Comparison of ENCODE assay signal across 8 cellular contexts in genomic region chr19:5624741-5625140, GRCh38. TPM values are rescaled to one million over a fixed set of nuclear protein-coding genes. Genes with fewer than 3 reads are reported as not detected.
DNase-seq lines count a peak whose midpoint lies in the region; ATAC-seq and TF ChIP-seq lines count a peak whose summit lies in the region.

No MANE protein-coding gene starts in this region.

- no peak overlapping the region for H2BK5ac ChIP-seq in trophoblast cell (ENCODE audit: low read depth, low read length, poor library complexity)

- H3K36me3 ChIP-seq in DND-41 (ENCODE audit: insufficient read depth, low read length) (peaks cover 78% of the 10 kb centered on the region), OCI-LY1 (ENCODE audit: insufficient read depth, low read length) (peaks cover 83% of the 10 kb centered on the region), endocrine pancreas (ENCODE audit: control insufficient read depth, insufficient read depth, low read length) (no peaks in the 10 kb centered on the region), trophoblast cell (ENCODE audit: control insufficient read depth in 1 of 2, insufficient read depth in 2 of 2, low read length in 2 of 2) (peaks cover 29 to 48% of the 10 kb centered on the region in 2 experiments)

- H3K27ac ChIP-seq in DND-41 (ENCODE audit: low read length) (peak overlapping the region; percentile 93; the same call in 1 of the 2 replicates), OCI-LY1 (ENCODE audit: low read depth, low read length, poor library complexity, severe bottlenecking) (peak overlapping the region; percentile 68), trophoblast cell (ENCODE audit: low read depth, low read length) (no peak overlapping the region)

- ATAC-seq in DND-41 (ENCODE audit: insufficient read depth, low read depth): no peak
- ATAC-seq in GM19328 (IDR thresholded peaks at IDR 0.05; ENCODE audit: unreplicated experiment): no peak

- peaks cover 97% of the 10 kb centered on the region for H3K79me2 ChIP-seq in DND-41 (ENCODE audit: insufficient read depth, low read length)
- H3K79me2 ChIP-seq in OCI-LY1 (ENCODE audit: insufficient read depth, low read length): peaks cover 95% of the 10 kb centered on the region
- peaks cover 45% of the 10 kb centered on the region for H3K79me2 ChIP-seq in trophoblast cell (ENCODE audit: control insufficient read depth, insufficient read depth, low read length, poor library complexity)

- H3K4me1 ChIP-seq in DND-41 (ENCODE audit: insufficient read depth, low read length): peaks cover 67% of the 10 kb centered on the region
- peaks cover 76% of the 10 kb centered on the region for H3K4me1 ChIP-seq in OCI-LY1 (ENCODE audit: insufficient read depth, low read length, severe bottlenecking)
- peaks cover 20% of the 10 kb centered on the region for H3K4me1 ChIP-seq in endocrine pancreas (ENCODE audit: control insufficient read depth, insufficient read depth, low read length)
- H3K4me1 ChIP-seq in trophoblast cell (ENCODE audit: control insufficient read depth in 1 of 2, insufficient read depth in 2 of 2, low read length in 2 of 2): peaks cover 8 to 14% of the 10 kb centered on the region in 2 experiments

- TF ChIP-seq CTCF in DND-41 (IDR thresholded peaks at IDR 0.05; ENCODE audit: borderline replicate concordance, extremely low read depth, low read length, poor library complexity, severe bottlenecking) (no peak), OCI-LY1 (IDR thresholded peaks at IDR 0.05; ENCODE audit: low read length) (no peak)

- H3F3A ChIP-seq in OCI-LY1 (ENCODE audit: insufficient read depth, low read length): no peaks in the 10 kb centered on the region

- H3K18ac ChIP-seq in trophoblast cell (ENCODE audit: low read length): no peak overlapping the region

- WGBS in trophoblast cell (ENCODE audit: extremely low coverage, insufficient coverage, insufficient read length): no CpG with 5 or more reads among the region's 7 CpGs

- H4K8ac ChIP-seq in trophoblast cell (ENCODE audit: low read depth, low read length): no peak overlapping the region

- H4K91ac ChIP-seq in trophoblast cell (ENCODE audit: low read depth, low read length): no peak overlapping the region

- H3K14ac ChIP-seq in trophoblast cell (ENCODE audit: low read length): no peak overlapping the region

- H3K9me3 ChIP-seq in DND-41 (ENCODE audit: insufficient read depth, low read length, severe bottlenecking) (no peaks in the 10 kb centered on the region), OCI-LY1 (ENCODE audit: low read length) (no peaks in the 10 kb centered on the region), endocrine pancreas (ENCODE audit: control insufficient read depth, low read length) (no peaks in the 10 kb centered on the region), trophoblast cell (ENCODE audit: insufficient read depth, low read depth, low read length) (no peaks in the 10 kb centered on the region)

- DNase-seq in DND-41: no peak
- DNase-seq in trophoblast cell: no peak
- no peak for DNase-seq in GM03348 (ENCODE audit: low spot score)
- DNase-seq in NCI-H146 treated with DMSO at 0.1 percent for 48 hours (lab: John Stamatoyannopoulos, UW; ENCODE audit: unreplicated experiment): no peak
- no peak for DNase-seq in NCI-H2171 (lab: John Stamatoyannopoulos, UW)

- no peaks in the 10 kb centered on the region for H3K27me3 ChIP-seq in DND-41 (ENCODE audit: insufficient read depth, low read length, poor library complexity)
- H3K27me3 ChIP-seq in OCI-LY1 (ENCODE audit: insufficient read depth, low read length): no peaks in the 10 kb centered on the region
- no peaks in the 10 kb centered on the region for H3K27me3 ChIP-seq in endocrine pancreas (ENCODE audit: control insufficient read depth, insufficient read depth, low read length)
- no peaks in the 10 kb centered on the region for H3K27me3 ChIP-seq in trophoblast cell (ENCODE audit: insufficient read depth, low read length)

- peak overlapping the region; percentile 92 for H3K9ac ChIP-seq in DND-41 (ENCODE audit: low read depth, low read length)
- H3K9ac ChIP-seq in OCI-LY1 (ENCODE audit: low read length): peak overlapping the region; percentile 96
- peak overlapping the region; percentile 79 for H3K9ac ChIP-seq in endocrine pancreas (ENCODE audit: control insufficient read depth, insufficient read depth, low read length)
- no peak overlapping the region for H3K9ac ChIP-seq in trophoblast cell (ENCODE audit: low read length)

- no peak overlapping the region for H2AK5ac ChIP-seq in trophoblast cell (ENCODE audit: low read length)

- H3K4me2 ChIP-seq in DND-41 (ENCODE audit: insufficient read depth, low read length) (peak overlapping the region; percentile 92), OCI-LY1 (ENCODE audit: low read length) (peak overlapping the region; percentile 98), trophoblast cell (ENCODE audit: low read length) (peak overlapping the region; percentile 90)

- peaks cover 72% of the 10 kb centered on the region for H4K20me1 ChIP-seq in DND-41 (ENCODE audit: insufficient read depth, low read length)
- H4K20me1 ChIP-seq in OCI-LY1 (ENCODE audit: insufficient read depth, low read length): peaks cover 8% of the 10 kb centered on the region; the same call in 1 of the 2 replicates

- H2AFZ ChIP-seq in DND-41 (ENCODE audit: low read depth, low read length): no peak overlapping the region
- no peak overlapping the region for H2AFZ ChIP-seq in OCI-LY1 (ENCODE audit: low read length)
- H2AFZ ChIP-seq in trophoblast cell (ENCODE audit: insufficient read depth, low read length, poor library complexity): no peak overlapping the region

- peaks cover 14% of the 10 kb centered on the region for H3K79me1 ChIP-seq in trophoblast cell (ENCODE audit: low read length)

- peak overlapping the region; percentile 28 for H3K4ac ChIP-seq in trophoblast cell (ENCODE audit: low read depth, low read length)

- H4K12ac ChIP-seq in trophoblast cell (ENCODE audit: low read depth, low read length): no peak overlapping the region

- no peak overlapping the region for H3K23ac ChIP-seq in trophoblast cell (ENCODE audit: low read length)

- peak overlapping the region; percentile 83 to 95 for H3K4me3 ChIP-seq in DND-41 (ENCODE audit: low read depth in 1 of 2, low read length in 2 of 2)
- H3K4me3 ChIP-seq in OCI-LY1 (ENCODE audit: low read depth, low read length, poor library complexity, severe bottlenecking): peak overlapping the region; percentile 100
- peak overlapping the region; percentile 79 for H3K4me3 ChIP-seq in endocrine pancreas (ENCODE audit: control insufficient read depth, insufficient read depth, low read length)
- no peak overlapping the region for H3K4me3 ChIP-seq in trophoblast cell (ENCODE audit: low read depth, low read length)

- no peaks in the 10 kb centered on the region for H3K9me2 ChIP-seq in OCI-LY1 (ENCODE audit: low read depth, low read length)

- no peak overlapping the region for H2BK12ac ChIP-seq in trophoblast cell (ENCODE audit: low read length)

- no peak overlapping the region for H2BK120ac ChIP-seq in trophoblast cell (ENCODE audit: insufficient read depth, low read length, poor library complexity)

RNA-seq across cellular contexts. Expression of gene SAFB, which starts 1.9 kb away (rescaled TPM):
- polyA plus RNA-seq in trophoblast cell (2013): 75.5 and 76.6 TPM in 2 replicates

RNA-seq across cellular contexts. Expression of gene SAFB2, which starts 2.2 kb away (rescaled TPM):
- polyA plus RNA-seq in trophoblast cell (2013): 31.8 and 32.5 TPM in 2 replicates

RNA-seq across cellular contexts. Expression of gene MICOS13, which starts 55.6 kb away (rescaled TPM):
- 31.3 and 32.4 TPM in 2 replicates for polyA plus RNA-seq in trophoblast cell (2013)

RNA-seq across cellular contexts. Expression of gene HSD11B1L, which starts 56.1 kb away (rescaled TPM):
- 8.4 and 8.7 TPM in 2 replicates for polyA plus RNA-seq in trophoblast cell (2013)

RNA-seq across cellular contexts. Expression of gene TINCR, which starts 57.0 kb away (rescaled TPM):
- polyA plus RNA-seq in trophoblast cell (2013): 72.9 and 77.9 TPM in 2 replicates
